In the genomic region with DNA sequence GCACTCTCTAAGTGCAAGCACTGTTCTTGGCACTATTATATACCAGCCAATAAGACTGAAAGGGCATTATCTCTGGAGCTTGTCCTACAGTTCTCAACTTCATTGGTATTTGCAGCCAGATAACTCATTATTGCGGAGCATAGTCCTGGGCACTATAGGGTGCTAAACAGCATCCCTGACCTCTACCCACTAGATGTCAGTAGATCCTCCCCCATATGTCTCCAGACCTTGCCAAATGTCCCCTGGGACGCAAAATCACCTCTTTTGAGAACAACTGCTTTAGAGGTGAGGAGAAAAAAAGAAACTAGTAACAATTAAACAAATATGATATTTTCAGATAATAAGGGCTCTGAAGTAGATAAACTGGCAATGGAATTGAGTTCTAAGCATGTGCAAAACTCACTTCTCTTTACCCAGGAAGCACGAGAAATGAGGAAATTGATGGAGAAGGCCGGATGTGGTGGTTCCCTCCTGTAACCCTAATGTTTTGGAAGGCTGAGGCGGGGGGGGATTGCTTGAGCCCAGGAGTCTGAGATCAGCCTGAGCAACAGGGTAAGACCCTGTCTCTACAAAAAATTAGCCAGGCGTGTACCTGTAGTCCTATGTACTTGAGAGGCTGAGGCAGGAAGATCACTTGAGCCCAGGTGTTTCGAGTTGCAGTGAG, we compare ENCODE assay signal across 8 cellular contexts.
A peak's percentile ranks its signal among the peaks of the same experiment; 100 is the strongest.
DNase-seq lines count a peak whose midpoint lies in the region; ATAC-seq and TF ChIP-seq lines count a peak whose summit lies in the region.

No MANE protein-coding gene starts in this region.

- intact Hi-C loops in activated T-helper 1 cell treated with anti-CD3 and anti-CD28 coated beads, Interleukin-12 subunit alpha, Interleukin-12 subunit beta, Interleukin-2, Interleukin-4 antibody, amounts not matched to agents 30 ng/mL and 10 ng/mL and 1 ng/mL, durations not matched to agents 14 hours and 24 hours and 36 hours (cut with micrococcal nuclease), result loop anchor here (1.0 to 10.0 kb wide), 8 partner anchors 29 to 620 kb away; no protein-coding TSS in a partner anchor
- intact Hi-C loops in colonic mucosa (cut with DNase I), result no loop called here

- no peaks in the 10 kb centered on the region for H3K9me3 Mint-ChIP-seq in activated T-helper 1 cell treated with anti-CD3 and anti-CD28 coated beads, Interleukin-12 subunit alpha, Interleukin-12 subunit beta, Interleukin-2, Interleukin-4 antibody, amounts not matched to agents 30 ng/mL and 10 ng/mL and 1 ng/mL, durations not matched to agents 14 hours and 24 hours and 36 hours

- WGBS in tibial nerve, 2 donors, result 65 to 68% methylated on average over 7 of the region's 7 CpGs

- ATAC-seq in GM19463 (IDR thresholded peaks at IDR 0.05; ENCODE audit: unreplicated experiment) (peak; percentile 45), HG03521 (IDR thresholded peaks at IDR 0.05; ENCODE audit: unreplicated experiment) (peak; percentile 28), GM19023 (IDR thresholded peaks at IDR 0.05; ENCODE audit: unreplicated experiment) (no peak)

- H3K27ac Mint-ChIP-seq in activated T-helper 1 cell treated with anti-CD3 and anti-CD28 coated beads, Interleukin-12 subunit alpha, Interleukin-12 subunit beta, Interleukin-2, Interleukin-4 antibody, amounts not matched to agents 30 ng/mL and 10 ng/mL and 1 ng/mL, durations not matched to agents 14 hours and 24 hours and 36 hours, result peak overlapping the region; percentile 85

- DNase-seq in EH (ENCODE audit: low read depth) (peak; percentile 25), midbrain (lab: John Stamatoyannopoulos, UW) (peak; percentile 51), colonic mucosa (no peak), tibial nerve (ENCODE audit: low spot score in 2 of 2) (no peak)
- no peak for DNase-seq in activated T-helper 1 cell treated with anti-CD3 and anti-CD28 coated beads, Interleukin-12 subunit alpha, Interleukin-12 subunit beta, Interleukin-2, Interleukin-4 antibody, amounts not matched to agents 30 ng/mL and 10 ng/mL and 1 ng/mL, durations not matched to agents 14 hours and 24 hours and 36 hours (ENCODE audit: low spot score)

- H3K9me3 ChIP-seq in colonic mucosa (no peaks in the 10 kb centered on the region), tibial nerve (no peaks in the 10 kb centered on the region)

- TF ChIP-seq CTCF in colonic mucosa (IDR thresholded peaks at IDR 0.05) (no peak), tibial nerve (IDR thresholded peaks at IDR 0.05) (peak in 2 of 5 experiments; percentile 7 to 26)

- peaks cover 3% of the 10 kb centered on the region for H3K36me3 Mint-ChIP-seq in activated T-helper 1 cell treated with anti-CD3 and anti-CD28 coated beads, Interleukin-12 subunit alpha, Interleukin-12 subunit beta, Interleukin-2, Interleukin-4 antibody, amounts not matched to agents 30 ng/mL and 10 ng/mL and 1 ng/mL, durations not matched to agents 14 hours and 24 hours and 36 hours (ENCODE audit: low read depth)

- H3K27ac ChIP-seq in colonic mucosa (no peak overlapping the region), tibial nerve (no peak overlapping the region)

- H3K9ac ChIP-seq in colonic mucosa (ENCODE audit: low read depth in 2 of 2, low read length in 2 of 2), result no peak overlapping the region

- peaks cover 1% of the 10 kb centered on the region for H3K27me3 Mint-ChIP-seq in activated T-helper 1 cell treated with anti-CD3 and anti-CD28 coated beads, Interleukin-12 subunit alpha, Interleukin-12 subunit beta, Interleukin-2, Interleukin-4 antibody, amounts not matched to agents 30 ng/mL and 10 ng/mL and 1 ng/mL, durations not matched to agents 14 hours and 24 hours and 36 hours (ENCODE audit: insufficient read depth)

- H3K4me1 Mint-ChIP-seq in activated T-helper 1 cell treated with anti-CD3 and anti-CD28 coated beads, Interleukin-12 subunit alpha, Interleukin-12 subunit beta, Interleukin-2, Interleukin-4 antibody, amounts not matched to agents 30 ng/mL and 10 ng/mL and 1 ng/mL, durations not matched to agents 14 hours and 24 hours and 36 hours (ENCODE audit: low read depth), result peaks cover 56% of the 10 kb centered on the region

- TF ChIP-seq POLR2A in tibial nerve (IDR thresholded peaks at IDR 0.05), result no peak

- H3K27me3 ChIP-seq in colonic mucosa (no peaks in the 10 kb centered on the region), tibial nerve (no peaks in the 10 kb centered on the region)

- TF ChIP-seq EP300 in tibial nerve (IDR thresholded peaks at IDR 0.05), result peak in 1 of 2 donors; percentile 40

- H3K4me1 ChIP-seq in colonic mucosa, result no peaks in the 10 kb centered on the region
- peaks cover 0 to 62% (median 11%) of the 10 kb centered on the region in 4 donors for H3K4me1 ChIP-seq in tibial nerve

- H3K4me3 Mint-ChIP-seq in activated T-helper 1 cell treated with anti-CD3 and anti-CD28 coated beads, Interleukin-12 subunit alpha, Interleukin-12 subunit beta, Interleukin-2, Interleukin-4 antibody, amounts not matched to agents 30 ng/mL and 10 ng/mL and 1 ng/mL, durations not matched to agents 14 hours and 24 hours and 36 hours, result no peak overlapping the region

- H3K36me3 ChIP-seq in colonic mucosa (no peaks in the 10 kb centered on the region), tibial nerve (no peaks in the 10 kb centered on the region)

- no peak overlapping the region for H3K4me3 ChIP-seq in colonic mucosa
- no peak overlapping the region for H3K4me3 ChIP-seq in tibial nerve

Comparison
In these comparisons a context has a peak if more than half of its experiments do, and no peak if none do; other contexts are left out.
1. DNase-seq: peak in EH (single experiment) and midbrain (single experiment); none in activated T-helper 1 cell treated with anti-CD3 and anti-CD28 coated beads, Interleukin-12 subunit alpha, Interleukin-12 subunit beta, Interleukin-2, Interleukin-4 antibody, amounts not matched to agents 30 ng/mL and 10 ng/mL and 1 ng/mL, durations not matched to agents 14 hours and 24 hours and 36 hours (single experiment), colonic mucosa (single experiment) and tibial nerve (0 of 2).